Comparison of ENCODE assay signal across 1 cellular context in genomic region chr2:49640630-49641029, GRCh38.
TF ChIP-seq lines count a peak whose summit lies in the region.

No MANE protein-coding gene starts in this region.

TF ChIP-seq in WTC11, 78 proteins besides CTCF, POLR2A, EP300 and RAD21 (continued from another document):
- TF ChIP-seq, protein P1, sequence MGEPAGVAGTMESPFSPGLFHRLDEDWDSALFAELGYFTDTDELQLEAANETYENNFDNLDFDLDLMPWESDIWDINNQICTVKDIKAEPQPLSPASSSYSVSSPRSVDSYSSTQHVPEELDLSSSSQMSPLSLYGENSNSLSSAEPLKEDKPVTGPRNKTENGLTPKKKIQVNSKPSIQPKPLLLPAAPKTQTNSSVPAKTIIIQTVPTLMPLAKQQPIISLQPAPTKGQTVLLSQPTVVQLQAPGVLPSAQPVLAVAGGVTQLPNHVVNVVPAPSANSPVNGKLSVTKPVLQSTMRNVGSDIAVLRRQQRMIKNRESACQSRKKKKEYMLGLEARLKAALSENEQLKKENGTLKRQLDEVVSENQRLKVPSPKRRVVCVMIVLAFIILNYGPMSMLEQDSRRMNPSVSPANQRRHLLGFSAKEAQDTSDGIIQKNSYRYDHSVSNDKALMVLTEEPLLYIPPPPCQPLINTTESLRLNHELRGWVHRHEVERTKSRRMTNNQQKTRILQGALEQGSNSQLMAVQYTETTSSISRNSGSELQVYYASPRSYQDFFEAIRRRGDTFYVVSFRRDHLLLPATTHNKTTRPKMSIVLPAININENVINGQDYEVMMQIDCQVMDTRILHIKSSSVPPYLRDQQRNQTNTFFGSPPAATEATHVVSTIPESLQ (CRISPR knock-in tag; IDR thresholded peaks at IDR 0.05) = no peak
- TF ChIP-seq ZMAT4 (CRISPR knock-in tag; IDR thresholded peaks at IDR 0.05) (no peak), ZNF396 (CRISPR knock-in tag; IDR thresholded peaks at IDR 0.05; ENCODE audit: borderline replicate concordance) (no peak), TCF7 (CRISPR knock-in tag; IDR thresholded peaks at IDR 0.05; ENCODE audit: low read depth) (no peak)
